23 cellular contexts compared by ENCODE assay signal in genomic region chr13:113596321-113597200, GRCh38. TPM values are rescaled to one million over a fixed set of nuclear protein-coding genes. Genes with fewer than 3 reads are reported as not detected.
DNase-seq lines count a peak whose midpoint lies in the region; ATAC-seq and TF ChIP-seq lines count a peak whose summit lies in the region.
"Had no signal": no experiment of that assay in that cellular context is flagged by ENCODE, and none has a peak within 500 bp of the region (broad histone marks: within the 10 kb centered on the region; RNA-seq: fewer than 3 reads in every experiment).

No MANE protein-coding gene starts in this region.

- H3K9me3 Mint-ChIP-seq in activated naive CD8-positive, alpha-beta T cell treated with anti-CD3 and anti-CD28 coated beads, Interleukin-2, amount 10 ng/mL, durations not matched to agents 7 days and 5 days = peaks cover 1% of the 10 kb centered on the region
- no peaks in the 10 kb centered on the region for H3K9me3 Mint-ChIP-seq in activated naive CD8-positive, alpha-beta T cell treated with anti-CD3 and anti-CD28 coated beads, Interleukin-2, amount 50 U/mL, for 24 hours
- H3K9me3 Mint-ChIP-seq in chondrocyte (ENCODE audit: low read depth) = no peaks in the 10 kb centered on the region
- no peaks in the 10 kb centered on the region for H3K9me3 Mint-ChIP-seq in osteocyte (ENCODE audit: unreplicated experiment)
- H3K9me3 Mint-ChIP-seq: activated T-helper 17 cell treated with anti-CD3 and anti-CD28 coated beads, Interleukin-2, amount 50 U/mL, for 72 hours had no signal

- H3K4me3 ChIP-seq in upper lobe of right lung = no peak overlapping the region
- H3K4me3 ChIP-seq: thyroid gland had no signal

- H3K27me3 ChIP-seq in upper lobe of right lung = no peaks in the 10 kb centered on the region
- H3K27me3 ChIP-seq: thyroid gland had no signal

- H3K4me3 Mint-ChIP-seq in activated naive CD8-positive, alpha-beta T cell treated with anti-CD3 and anti-CD28 coated beads, Interleukin-2, amount 10 ng/mL, durations not matched to agents 7 days and 5 days = no peak overlapping the region
- H3K4me3 Mint-ChIP-seq in activated naive CD8-positive, alpha-beta T cell treated with anti-CD3 and anti-CD28 coated beads, Interleukin-2, amount 50 U/mL, for 24 hours = no peak overlapping the region
- no peak overlapping the region for H3K4me3 Mint-ChIP-seq in chondrocyte (ENCODE audit: unreplicated experiment)
- H3K4me3 Mint-ChIP-seq in osteocyte (ENCODE audit: unreplicated experiment) = no peak overlapping the region
- H3K4me3 Mint-ChIP-seq: activated CD4-positive, alpha-beta T cell treated with anti-CD3 and anti-CD28 coated beads for 36 hours; activated T-helper 17 cell treated with anti-CD3 and anti-CD28 coated beads, Interleukin-2, amount 50 U/mL, for 72 hours had no signal

- H3K36me3 Mint-ChIP-seq in activated naive CD8-positive, alpha-beta T cell treated with anti-CD3 and anti-CD28 coated beads, Interleukin-2, amount 10 ng/mL, durations not matched to agents 7 days and 5 days = peaks cover 53% of the 10 kb centered on the region
- H3K36me3 Mint-ChIP-seq in activated naive CD8-positive, alpha-beta T cell treated with anti-CD3 and anti-CD28 coated beads, Interleukin-2, amount 50 U/mL, for 24 hours (ENCODE audit: low read depth) = peaks cover 60% of the 10 kb centered on the region
- H3K36me3 Mint-ChIP-seq in chondrocyte (ENCODE audit: low read depth) (peaks cover 7% of the 10 kb centered on the region), osteocyte (ENCODE audit: unreplicated experiment) (peaks cover 25% of the 10 kb centered on the region)

- POLR2A ChIA-PET in activated naive CD8-positive, alpha-beta T cell treated with anti-CD3 and anti-CD28 coated beads, Interleukin-2, amount 10 ng/mL, durations not matched to agents 7 days and 5 days (lab: Charles Lee) = no interaction called here

- H3K27me3 Mint-ChIP-seq in activated naive CD8-positive, alpha-beta T cell treated with anti-CD3 and anti-CD28 coated beads, Interleukin-2, amount 10 ng/mL, durations not matched to agents 7 days and 5 days = no peaks in the 10 kb centered on the region
- no peaks in the 10 kb centered on the region for H3K27me3 Mint-ChIP-seq in activated naive CD8-positive, alpha-beta T cell treated with anti-CD3 and anti-CD28 coated beads, Interleukin-2, amount 50 U/mL, for 24 hours
- H3K27me3 Mint-ChIP-seq in chondrocyte (ENCODE audit: low read depth) (no peaks in the 10 kb centered on the region), osteocyte (ENCODE audit: unreplicated experiment) (no peaks in the 10 kb centered on the region)
- H3K27me3 Mint-ChIP-seq: activated CD4-positive, alpha-beta T cell treated with anti-CD3 and anti-CD28 coated beads for 36 hours; activated T-helper 17 cell treated with anti-CD3 and anti-CD28 coated beads, Interleukin-2, amount 50 U/mL, for 72 hours had no signal

- H3K36me3 ChIP-seq in upper lobe of right lung = no peaks in the 10 kb centered on the region
- H3K36me3 ChIP-seq: thyroid gland had no signal

- DNase-seq in activated naive CD8-positive, alpha-beta T cell treated with anti-CD3 and anti-CD28 coated beads, Interleukin-2, amount 10 ng/mL, durations not matched to agents 7 days and 5 days = peak; percentile 15
- DNase-seq in activated naive CD8-positive, alpha-beta T cell treated with anti-CD3 and anti-CD28 coated beads, Interleukin-2, amount 50 U/mL, for 24 hours = no peak
- DNase-seq in chondrocyte (ENCODE audit: low spot score) (peak; percentile 61), osteocyte (ENCODE audit: extremely low spot score, unreplicated experiment) (peak; percentile 81), upper lobe of right lung (peak; percentile 52), NCI-H1436 treated with DMSO at 0.1 percent for 48 hours (lab: John Stamatoyannopoulos, UW) (no peak), NCI-H1694 (lab: John Stamatoyannopoulos, UW) (no peak)
- DNase-seq: activated CD4-positive, alpha-beta T cell treated with anti-CD3 and anti-CD28 coated beads for 36 hours; cerebellar nuclear complex; COR-L47; DMS79; GF-D8; mesendoderm; NCI-H187; NCI-H526 treated with DMSO at 0.1 percent for 48 hours; occipital lobe; stimulated activated CD4-positive, alpha-beta T cell treated with anti-CD3 and anti-CD28 coated beads, Interleukin-12 subunit alpha, Interleukin-12 subunit beta, amount 100 ng/mL, for 4 hours; stimulated activated naive CD8-positive, alpha-beta T cell treated with anti-CD3 and anti-CD28 coated beads, Interleukin-15, Interleukin-2, amounts not matched to agents 100 U/mL and 50 U/mL, for 24 hours; T-helper 1 cell; thyroid gland had no signal

- TF ChIP-seq CTCF in chondrocyte (IDR thresholded peaks at IDR 0.05) (no peak), osteocyte (IDR thresholded peaks at IDR 0.05) (no peak), upper lobe of right lung (IDR thresholded peaks at IDR 0.05) (no peak)

- H3K4me1 Mint-ChIP-seq in activated naive CD8-positive, alpha-beta T cell treated with anti-CD3 and anti-CD28 coated beads, Interleukin-2, amount 10 ng/mL, durations not matched to agents 7 days and 5 days = no peaks in the 10 kb centered on the region
- H3K4me1 Mint-ChIP-seq in activated naive CD8-positive, alpha-beta T cell treated with anti-CD3 and anti-CD28 coated beads, Interleukin-2, amount 50 U/mL, for 24 hours = peaks cover 2% of the 10 kb centered on the region
- H3K4me1 Mint-ChIP-seq in chondrocyte (ENCODE audit: low read depth) (no peaks in the 10 kb centered on the region), osteocyte (ENCODE audit: unreplicated experiment) (no peaks in the 10 kb centered on the region)
- H3K4me1 Mint-ChIP-seq: activated CD4-positive, alpha-beta T cell treated with anti-CD3 and anti-CD28 coated beads for 36 hours had no signal

- H3K4me1 ChIP-seq in upper lobe of right lung = no peaks in the 10 kb centered on the region
- H3K4me1 ChIP-seq: thyroid gland had no signal

- intact Hi-C loops in upper lobe of right lung (cut with DNase I) = no loop called here

- H3K27ac Mint-ChIP-seq in activated naive CD8-positive, alpha-beta T cell treated with anti-CD3 and anti-CD28 coated beads, Interleukin-2, amount 10 ng/mL, durations not matched to agents 7 days and 5 days = no peak overlapping the region
- no peak overlapping the region for H3K27ac Mint-ChIP-seq in activated naive CD8-positive, alpha-beta T cell treated with anti-CD3 and anti-CD28 coated beads, Interleukin-2, amount 50 U/mL, for 24 hours
- no peak overlapping the region for H3K27ac Mint-ChIP-seq in chondrocyte (ENCODE audit: unreplicated experiment)
- no peak overlapping the region for H3K27ac Mint-ChIP-seq in osteocyte (ENCODE audit: unreplicated experiment)
- H3K27ac Mint-ChIP-seq: activated CD4-positive, alpha-beta T cell treated with anti-CD3 and anti-CD28 coated beads for 36 hours; activated T-helper 17 cell treated with anti-CD3 and anti-CD28 coated beads, Interleukin-2, amount 50 U/mL, for 72 hours had no signal

- H3K27ac ChIP-seq in upper lobe of right lung = no peak overlapping the region
- H3K27ac ChIP-seq: epithelial cell of prostate, thyroid gland had no signal

- no peak for ATAC-seq in activated naive CD8-positive, alpha-beta T cell treated with anti-CD3 and anti-CD28 coated beads, Interleukin-2, amount 10 ng/mL, durations not matched to agents 7 days and 5 days (ENCODE audit: low read depth)
- no peak for ATAC-seq in activated naive CD8-positive, alpha-beta T cell treated with anti-CD3 and anti-CD28 coated beads, Interleukin-2, amount 50 U/mL, for 24 hours
- ATAC-seq in upper lobe of right lung (no peak), HG02571 (IDR thresholded peaks at IDR 0.05; ENCODE audit: unreplicated experiment) (no peak)
- ATAC-seq: activated CD4-positive, alpha-beta T cell treated with anti-CD3 and anti-CD28 coated beads for 36 hours; activated T-helper 17 cell treated with anti-CD3 and anti-CD28 coated beads, Interleukin-2, amount 50 U/mL, for 72 hours; stimulated activated naive CD8-positive, alpha-beta T cell treated with anti-CD3 and anti-CD28 coated beads, Interleukin-15, Interleukin-2, amounts not matched to agents 100 U/mL and 50 U/mL, for 24 hours had no signal

- no peaks in the 10 kb centered on the region for H3K9me3 ChIP-seq in upper lobe of right lung
- H3K9me3 ChIP-seq: thyroid gland had no signal

RNA-seq across cellular contexts. Expression of gene TFDP1, which starts 12.0 kb away (rescaled TPM):
- 100 to 1,000 TPM; 103 to 117 TPM for total RNA-seq in activated naive CD8-positive, alpha-beta T cell treated with anti-CD3 and anti-CD28 coated beads, Interleukin-2, amount 10 ng/mL, durations not matched to agents 7 days and 5 days
- 52.8 to 76.0 TPM (median 54.3 TPM) in 3 replicates for total RNA-seq in chondrocyte
- 66.9 and 72.1 TPM in 2 replicates for total RNA-seq in osteocyte
- 42.3 TPM for total RNA-seq in upper lobe of right lung

Comparison
In these comparisons a context has a peak if more than half of its experiments do, and no peak if none do; other contexts are left out.
1. DNase-seq: peak in activated naive CD8-positive, alpha-beta T cell treated with anti-CD3 and anti-CD28 coated beads, Interleukin-2, amount 10 ng/mL, durations not matched to agents 7 days and 5 days (single experiment), chondrocyte (single experiment), osteocyte (single experiment) and upper lobe of right lung (single experiment); none in activated naive CD8-positive, alpha-beta T cell treated with anti-CD3 and anti-CD28 coated beads, Interleukin-2, amount 50 U/mL, for 24 hours (single experiment), NCI-H1436 treated with DMSO at 0.1 percent for 48 hours (single experiment) and NCI-H1694 (single experiment).